Comparison of ENCODE assay signal across 15 cellular contexts in genomic region chr11:11149671-11150459, GRCh38.
A peak's percentile ranks its signal among the peaks of the same experiment; 100 is the strongest.
DNase-seq lines count a peak whose midpoint lies in the region; ATAC-seq and TF ChIP-seq lines count a peak whose summit lies in the region.
"Had no signal": no experiment of that assay in that cellular context is flagged by ENCODE, and none has a peak within 500 bp of the region (broad histone marks: within the 10 kb centered on the region; RNA-seq: fewer than 3 reads in every experiment).

No MANE protein-coding gene starts in this region.

- DNase-seq in activated T-cell treated with anti-CD3 and anti-CD28 coated beads, Interleukin-2, amount 50 U/mL, for 1 hour = peak; percentile 67
- DNase-seq in activated T-cell treated with anti-CD3 and anti-CD28 coated beads for 4 hours (no peak), T-helper 2 cell (peak in 3 of 5 experiments; percentile 20 to 82 (median 77)), caudate nucleus (lab: John Stamatoyannopoulos, UW) (no peak), endothelial cell (ENCODE audit: low spot score) (no peak)
- DNase-seq in stimulated activated naive B cell treated with anti-CD40 and anti-IgM and Interleukin-4, amounts not matched to agents 10 μg/mL and 1 μg/mL and 100 μg/mL, for 72 hours = no peak
- DNase-seq: aorta, MG63, psoas muscle had no signal

- peaks cover 84% of the 10 kb centered on the region for H3K4me1 Mint-ChIP-seq in activated naive CD4-positive, alpha-beta T cell treated with anti-CD3 and anti-CD28 coated beads, Interleukin-2, amount 50 U/mL, for 24 hours
- peaks cover 0 to 7% of the 10 kb centered on the region in 2 donors for H3K4me1 Mint-ChIP-seq in stimulated activated naive B cell treated with anti-CD40 and anti-IgM and Interleukin-4, amounts not matched to agents 10 μg/mL and 1 μg/mL and 100 μg/mL, for 72 hours
- no peaks in the 10 kb centered on the region for H3K4me1 Mint-ChIP-seq in endothelial cell (ENCODE audit: unreplicated experiment)

- no peaks in the 10 kb centered on the region for H3K9me3 Mint-ChIP-seq in activated naive CD4-positive, alpha-beta T cell treated with anti-CD3 and anti-CD28 coated beads, Interleukin-2, amount 50 U/mL, for 24 hours
- peaks cover 0 to 1% of the 10 kb centered on the region in 2 donors for H3K9me3 Mint-ChIP-seq in stimulated activated naive B cell treated with anti-CD40 and anti-IgM and Interleukin-4, amounts not matched to agents 10 μg/mL and 1 μg/mL and 100 μg/mL, for 72 hours
- H3K9me3 Mint-ChIP-seq in endothelial cell (ENCODE audit: unreplicated experiment) = no peaks in the 10 kb centered on the region

- no peaks in the 10 kb centered on the region for H3K27me3 Mint-ChIP-seq in activated naive CD4-positive, alpha-beta T cell treated with anti-CD3 and anti-CD28 coated beads, Interleukin-2, amount 50 U/mL, for 24 hours
- H3K27me3 Mint-ChIP-seq in stimulated activated naive B cell treated with anti-CD40 and anti-IgM and Interleukin-4, amounts not matched to agents 10 μg/mL and 1 μg/mL and 100 μg/mL, for 72 hours = peaks cover 29 to 39% of the 10 kb centered on the region in 2 donors
- H3K27me3 Mint-ChIP-seq in endothelial cell (ENCODE audit: unreplicated experiment) = no peaks in the 10 kb centered on the region

- peak overlapping the region; percentile 72 for H3K4me3 Mint-ChIP-seq in activated naive CD4-positive, alpha-beta T cell treated with anti-CD3 and anti-CD28 coated beads, Interleukin-2, amount 50 U/mL, for 24 hours
- H3K4me3 Mint-ChIP-seq in stimulated activated naive B cell treated with anti-CD40 and anti-IgM and Interleukin-4, amounts not matched to agents 10 μg/mL and 1 μg/mL and 100 μg/mL, for 72 hours = no peak overlapping the region
- H3K4me3 Mint-ChIP-seq in endothelial cell (ENCODE audit: unreplicated experiment) = no peak overlapping the region
- H3K4me3 Mint-ChIP-seq: WTC11 had no signal

- ATAC-seq in stimulated activated naive B cell treated with anti-CD40 and anti-IgM and Interleukin-4, amounts not matched to agents 10 μg/mL and 1 μg/mL and 100 μg/mL, for 72 hours (replicated peaks) = peak; percentile 16 to 23
- no peak for ATAC-seq in GM18511 (IDR thresholded peaks at IDR 0.05; ENCODE audit: unreplicated experiment)
- ATAC-seq: gastroesophageal sphincter, psoas muscle, Right ventricle myocardium inferior, WTC11 had no signal

- H3K27ac ChIP-seq in caudate nucleus (ENCODE audit: low read depth, low read length) = no peak overlapping the region
- H3K27ac ChIP-seq: HL-60, psoas muscle had no signal

- TF ChIP-seq CTCF in endothelial cell (IDR thresholded peaks at IDR 0.05; ENCODE audit: unreplicated experiment) = no peak

- peaks cover 7% of the 10 kb centered on the region for H3K36me3 Mint-ChIP-seq in activated naive CD4-positive, alpha-beta T cell treated with anti-CD3 and anti-CD28 coated beads, Interleukin-2, amount 50 U/mL, for 24 hours
- no peaks in the 10 kb centered on the region for H3K36me3 Mint-ChIP-seq in stimulated activated naive B cell treated with anti-CD40 and anti-IgM and Interleukin-4, amounts not matched to agents 10 μg/mL and 1 μg/mL and 100 μg/mL, for 72 hours
- no peaks in the 10 kb centered on the region for H3K36me3 Mint-ChIP-seq in endothelial cell (ENCODE audit: low read depth, unreplicated experiment)

- peak overlapping the region; percentile 90 for H3K27ac Mint-ChIP-seq in activated naive CD4-positive, alpha-beta T cell treated with anti-CD3 and anti-CD28 coated beads, Interleukin-2, amount 50 U/mL, for 24 hours
- H3K27ac Mint-ChIP-seq in stimulated activated naive B cell treated with anti-CD40 and anti-IgM and Interleukin-4, amounts not matched to agents 10 μg/mL and 1 μg/mL and 100 μg/mL, for 72 hours = no peak overlapping the region
- H3K27ac Mint-ChIP-seq in endothelial cell (ENCODE audit: unreplicated experiment) = no peak overlapping the region
- H3K27ac Mint-ChIP-seq: WTC11 had no signal

Comparison
In these comparisons a context has a peak if more than half of its experiments do, and no peak if none do; other contexts are left out.
1. DNase-seq: peak in activated T-cell treated with anti-CD3 and anti-CD28 coated beads, Interleukin-2, amount 50 U/mL, for 1 hour (single experiment) and T-helper 2 cell (3 of 5); none in activated T-cell treated with anti-CD3 and anti-CD28 coated beads for 4 hours (single experiment), stimulated activated naive B cell treated with anti-CD40 and anti-IgM and Interleukin-4, amounts not matched to agents 10 μg/mL and 1 μg/mL and 100 μg/mL, for 72 hours (single experiment), caudate nucleus (0 of 61) and endothelial cell (single experiment).